In genomic region chr18:48631851-48632250, GRCh38 we compare ENCODE assay signal across 23 cellular contexts.
DNase-seq lines count a peak whose midpoint lies in the region; ATAC-seq, FAIRE-seq and TF ChIP-seq lines count a peak whose summit lies in the region.
"Had no signal": no experiment of that assay in that cellular context is flagged by ENCODE, and none has a peak within 500 bp of the region (broad histone marks: within the 10 kb centered on the region; RNA-seq: fewer than 3 reads in every experiment).

No MANE protein-coding gene starts in this region.

- H3K27me3 Mint-ChIP-seq in chondrocyte (ENCODE audit: low read depth) (no peaks in the 10 kb centered on the region), nephron progenitor cell (ENCODE audit: low read depth, poor library complexity) (no peaks in the 10 kb centered on the region)

- no peak for TF ChIP-seq POLR2A in GM12891 (IDR thresholded peaks at IDR 0.05; ENCODE audit: low read depth, low read length)

- H3K9me3 Mint-ChIP-seq in chondrocyte (ENCODE audit: low read depth) (no peaks in the 10 kb centered on the region), nephron progenitor cell (no peaks in the 10 kb centered on the region)

- WGBS in right cardiac atrium = 96% methylated on average over 6 of the region's 6 CpGs

- no peak overlapping the region for H3K27ac ChIP-seq in right cardiac atrium (ENCODE audit: low read length)
- H3K27ac ChIP-seq: SK-N-MC had no signal

- intact Hi-C loops in cardiac septum (cut with DNase I) (no loop called here), right cardiac atrium (cut with DNase I) (no loop called here)

- H3K4me3 Mint-ChIP-seq in chondrocyte (ENCODE audit: unreplicated experiment) = no peak overlapping the region
- H3K4me3 Mint-ChIP-seq in nephron progenitor cell = no peak overlapping the region

- no peak for TF ChIP-seq CTCF in chondrocyte (IDR thresholded peaks at IDR 0.05)
- no peak for TF ChIP-seq CTCF in nephron progenitor cell (IDR thresholded peaks at IDR 0.05)

- no peaks in the 10 kb centered on the region for H3K4me1 ChIP-seq in right cardiac atrium (ENCODE audit: control insufficient read depth, insufficient read depth, low read length)

- FAIRE-seq in GM12891 (lab: Jason Lieb, UNC) = no peak
- FAIRE-seq: GM18507, H54, HTR-8/SVneo had no signal

- no peaks in the 10 kb centered on the region for H3K27me3 ChIP-seq in right cardiac atrium (ENCODE audit: control insufficient read depth, insufficient read depth)

- H3K36me3 Mint-ChIP-seq in chondrocyte (ENCODE audit: low read depth) (peaks cover 30% of the 10 kb centered on the region), nephron progenitor cell (ENCODE audit: low read depth) (peaks cover 22% of the 10 kb centered on the region)

- H3K27ac Mint-ChIP-seq in chondrocyte (ENCODE audit: unreplicated experiment) = peak overlapping the region; percentile 61
- H3K27ac Mint-ChIP-seq in nephron progenitor cell = peak overlapping the region; percentile 87

- DNase-seq in cardiac septum (ENCODE audit: low spot score) (peak; percentile 47), right cardiac atrium (no peak), chondrocyte (ENCODE audit: low spot score) (no peak), nephron progenitor cell (no peak), GM12891 (ENCODE audit: insufficient read length, low spot score) (no peak), kidney tubule cell (ENCODE audit: low spot score) (no peak)
- DNase-seq: 8988T, DMS153, DND-41, KG1, NCI-H1048, NCI-H1417, NCI-H1694, NCI-H2029 treated with DMSO at 0.1 percent for 48 hours, NCI-H446 treated with DMSO at 0.1 percent for 48 hours, NCI-H526, RPMI8226, SHP77 had no signal

- peaks cover 53% of the 10 kb centered on the region for H3K4me1 Mint-ChIP-seq in chondrocyte (ENCODE audit: low read depth)
- peaks cover 30% of the 10 kb centered on the region for H3K4me1 Mint-ChIP-seq in nephron progenitor cell

- no peak overlapping the region for H3K4me3 ChIP-seq in right cardiac atrium (ENCODE audit: low read length)
- H3K4me3 ChIP-seq: SK-N-MC had no signal

- ATAC-seq in right cardiac atrium = no peak
- ATAC-seq in HG03280 (IDR thresholded peaks at IDR 0.05; ENCODE audit: unreplicated experiment) = no peak

- H3K9me3 ChIP-seq in right cardiac atrium (ENCODE audit: control insufficient read depth, low read length) = no peaks in the 10 kb centered on the region

TF ChIP-seq in GM12891, 5 proteins besides CTCF, POLR2A, EP300 and RAD21:
- no peak for TF ChIP-seq SPI1 (IDR thresholded peaks at IDR 0.05; ENCODE audit: low read depth, low read length)
- no peak for TF ChIP-seq TAF1 (IDR thresholded peaks at IDR 0.05; ENCODE audit: low read depth, low read length)
- no peak for TF ChIP-seq POU2F2 (IDR thresholded peaks at IDR 0.05; ENCODE audit: low read depth, low read length)
- TF ChIP-seq POLR2AphosphoS5 (IDR thresholded peaks at IDR 0.05; ENCODE audit: low read depth, low read length) = no peak
- TF ChIP-seq PAX5 (IDR thresholded peaks at IDR 0.05; ENCODE audit: insufficient read depth, low read length, severe bottlenecking) = no peak
